15 cellular contexts compared by ENCODE assay signal in genomic region chr3:51992017-51992682, GRCh38. TPM values are rescaled to one million over a fixed set of nuclear protein-coding genes. Genes with fewer than 3 reads are reported as not detected.
DNase-seq lines count a peak whose midpoint lies in the region; ATAC-seq and TF ChIP-seq lines count a peak whose summit lies in the region.
"Had no signal": no experiment of that assay in that cellular context is flagged by ENCODE, and none has a peak within 500 bp of the region (broad histone marks: within the 10 kb centered on the region; RNA-seq: fewer than 3 reads in every experiment).

No MANE protein-coding gene starts in this region.

- peaks cover 28% of the 10 kb centered on the region for H3K4me1 Mint-ChIP-seq in activated naive CD8-positive, alpha-beta T cell treated with anti-CD3 and anti-CD28 coated beads for 36 hours

- peak overlapping the region; percentile 83 for H3K27ac Mint-ChIP-seq in activated naive CD8-positive, alpha-beta T cell treated with anti-CD3 and anti-CD28 coated beads for 36 hours

- peaks cover 47% of the 10 kb centered on the region for H3K36me3 Mint-ChIP-seq in activated naive CD8-positive, alpha-beta T cell treated with anti-CD3 and anti-CD28 coated beads for 36 hours

- H3K9me3 ChIP-seq in KOPT-K1 (ENCODE audit: insufficient read depth, low read length, poor library complexity, severe bottlenecking) (no peaks in the 10 kb centered on the region), BE2C (no peaks in the 10 kb centered on the region)
- H3K9me3 ChIP-seq: MG63, upper lobe of right lung had no signal

- no peak for ATAC-seq in HG02642 (IDR thresholded peaks at IDR 0.05; ENCODE audit: poor library complexity, unreplicated experiment)
- ATAC-seq: left ventricle myocardium superior, upper lobe of right lung had no signal

- H3K4me3 ChIP-seq in BE2C (ENCODE audit: low read depth, low read length), result no peak overlapping the region
- H3K4me3 ChIP-seq: MG63, upper lobe of right lung had no signal

- H3K36me3 ChIP-seq in KOPT-K1 (ENCODE audit: insufficient read depth, low read length), result peaks cover 45% of the 10 kb centered on the region
- H3K36me3 ChIP-seq in BE2C, result peaks cover 40% of the 10 kb centered on the region

- peak; percentile 69 for DNase-seq in activated CD8-positive, alpha-beta memory T cell treated with anti-CD3 and anti-CD28 coated beads, Interleukin-2, amount 50 U/mL, for 48 hours
- DNase-seq in activated CD8-positive, alpha-beta memory T cell treated with anti-CD3 and anti-CD28 coated beads for 24 hours, result no peak
- no peak for DNase-seq in activated naive CD8-positive, alpha-beta T cell treated with anti-CD3 and anti-CD28 coated beads for 36 hours
- DNase-seq in stimulated activated CD8-positive, alpha-beta memory T cell treated with anti-CD3 and anti-CD28 coated beads, Interleukin-4, amount 100 ng/mL, for 48 hours, result peak; percentile 44
- DNase-seq in BE2C (no peak), NCI-H1694 treated with DMSO at 0.1 percent for 48 hours (lab: John Stamatoyannopoulos, UW) (no peak)
- DNase-seq: caudate nucleus, left ventricle myocardium superior, MG63, NCI-H345, nucleus accumbens, small intestine, upper lobe of right lung had no signal

- no peak for TF ChIP-seq CTCF in BE2C (IDR thresholded peaks at IDR 0.05; ENCODE audit: low read depth, low read length)

- peaks cover 5% of the 10 kb centered on the region; the same call in 1 of the 2 replicates for H3K4me1 ChIP-seq in BE2C

- no peaks in the 10 kb centered on the region for H3K9me3 Mint-ChIP-seq in activated naive CD8-positive, alpha-beta T cell treated with anti-CD3 and anti-CD28 coated beads for 36 hours

- H3K27me3 Mint-ChIP-seq in activated naive CD8-positive, alpha-beta T cell treated with anti-CD3 and anti-CD28 coated beads for 36 hours, result peaks cover 3% of the 10 kb centered on the region

- peak overlapping the region; percentile 100 for H3K4me3 Mint-ChIP-seq in activated naive CD8-positive, alpha-beta T cell treated with anti-CD3 and anti-CD28 coated beads for 36 hours

- peak overlapping the region; percentile 4 for H3K27ac ChIP-seq in KOPT-K1 (ENCODE audit: low read depth, low read length, poor library complexity, severe bottlenecking)
- H3K27ac ChIP-seq: upper lobe of right lung had no signal

- no peaks in the 10 kb centered on the region for H3K27me3 ChIP-seq in BE2C
- H3K27me3 ChIP-seq: MG63, upper lobe of right lung had no signal

RNA-seq across cellular contexts. Expression of gene RPL29, which starts 3.5 kb away (rescaled TPM):
- total RNA-seq in activated naive CD8-positive, alpha-beta T cell treated with anti-CD3 and anti-CD28 coated beads for 36 hours, result 1,000 to 10,000 TPM; 1,575 to 1,589 TPM
- polyA plus RNA-seq in BE2C (2012; ENCODE audit: insufficient read depth, insufficient read length, low read depth), result 1,880 TPM

RNA-seq across cellular contexts. Expression of gene ACY1, which starts 8.8 kb away (rescaled TPM):
- 10 to 100 TPM; 74.7 to 75.5 TPM for total RNA-seq in activated naive CD8-positive, alpha-beta T cell treated with anti-CD3 and anti-CD28 coated beads for 36 hours
- polyA plus RNA-seq in BE2C (2012; ENCODE audit: insufficient read depth, insufficient read length, low read depth), result 18.6 TPM

RNA-seq across cellular contexts. Expression of gene ABHD14A, which starts 17.3 kb away (rescaled TPM):
- total RNA-seq in activated naive CD8-positive, alpha-beta T cell treated with anti-CD3 and anti-CD28 coated beads for 36 hours, result 10 to 100 TPM; 10.2 to 12.9 TPM
- polyA plus RNA-seq in BE2C (2012; ENCODE audit: insufficient read depth, insufficient read length, low read depth), result 49.5 TPM

RNA-seq across cellular contexts. Expression of gene ABHD14B, which starts 18.3 kb away (rescaled TPM):
- 10 to 100 TPM; 58.7 to 59.6 TPM for total RNA-seq in activated naive CD8-positive, alpha-beta T cell treated with anti-CD3 and anti-CD28 coated beads for 36 hours
- 33.3 TPM for polyA plus RNA-seq in BE2C (2012; ENCODE audit: insufficient read depth, insufficient read length, low read depth)

RNA-seq across cellular contexts. Expression of gene PCBP4, which starts 24.9 kb away (rescaled TPM):
- total RNA-seq in activated naive CD8-positive, alpha-beta T cell treated with anti-CD3 and anti-CD28 coated beads for 36 hours, result 1 to 10 TPM; 4.5 to 5.6 TPM
- 237 TPM for polyA plus RNA-seq in BE2C (2012; ENCODE audit: insufficient read depth, insufficient read length, low read depth)

Comparison
In these comparisons a context has a peak if more than half of its experiments do, and no peak if none do; other contexts are left out.
1. DNase-seq: peak in activated CD8-positive, alpha-beta memory T cell treated with anti-CD3 and anti-CD28 coated beads, Interleukin-2, amount 50 U/mL, for 48 hours (single experiment) and stimulated activated CD8-positive, alpha-beta memory T cell treated with anti-CD3 and anti-CD28 coated beads, Interleukin-4, amount 100 ng/mL, for 48 hours (single experiment); none in activated CD8-positive, alpha-beta memory T cell treated with anti-CD3 and anti-CD28 coated beads for 24 hours (single experiment), activated naive CD8-positive, alpha-beta T cell treated with anti-CD3 and anti-CD28 coated beads for 36 hours (single experiment), BE2C (single experiment) and NCI-H1694 treated with DMSO at 0.1 percent for 48 hours (single experiment).